In genomic region chr2:205787761-205788160, GRCh38 we compare ENCODE assay signal across 24 cellular contexts.
"Had no signal": no experiment of that assay in that cellular context is flagged by ENCODE, and none has a peak within 500 bp of the region (broad histone marks: within the 10 kb centered on the region; RNA-seq: fewer than 3 reads in every experiment).

No MANE protein-coding gene starts in this region.

- DNase-seq: activated CD4-positive, alpha-beta memory T cell treated with anti-CD3 and anti-CD28 coated beads for 36 hours; activated CD4-positive, alpha-beta T cell treated with anti-CD3 and anti-CD28 coated beads for 48 hours; activated CD4-positive, CD25-positive, alpha-beta regulatory T cell; activated effector memory CD4-positive, alpha-beta T cell treated with Interleukin-2 at 50 U/mL for 16 hours; activated naive CD4-positive, alpha-beta T cell treated with anti-CD3 and anti-CD28 coated beads, Interleukin-2, amount 10 ng/mL, durations not matched to agents 7 days and 5 days; activated T-cell treated with anti-CD3 and anti-CD28 coated beads, Interleukin-2, amount 50 U/mL, for 72 hours; amygdala; body of pancreas; cortex of kidney; endodermal cell; foreskin fibroblast; immature natural killer cell; ovary; right cardiac atrium; small intestine; SW 1271; T-helper 17 cell had no signal

- ATAC-seq: activated T-cell treated with anti-CD3 and anti-CD28 coated beads, Interleukin-2, amount 50 U/mL, for 72 hours; body of pancreas; stimulated activated memory B cell treated with anti-CD40 and anti-IgM and Interleukin-4, amounts not matched to agents 10 μg/mL and 1 μg/mL and 100 μg/mL, for 72 hours; T-helper 17 cell had no signal

- H3K4me3 ChIP-seq: body of pancreas, cardiac muscle cell, ovary, prostate gland, SK-N-MC, thoracic aorta had no signal

- H3K4me1 ChIP-seq: body of pancreas, prostate gland had no signal

- H3K27me3 ChIP-seq: body of pancreas, cardiac muscle cell, neutrophil, ovary had no signal

- H3K36me3 ChIP-seq: neutrophil, ovary, prostate gland, thoracic aorta had no signal

- H3K9me3 ChIP-seq: body of pancreas, neutrophil, ovary, prostate gland, thoracic aorta had no signal

- H3K27ac ChIP-seq: body of pancreas, cardiac muscle cell, epithelial cell of prostate, neutrophil, ovary, prostate gland, SK-N-MC, thoracic aorta had no signal
